ENCODE assay signal across 16 cellular contexts in genomic region chr2:1738646-1739302, GRCh38. TPM values are rescaled to one million over a fixed set of nuclear protein-coding genes. Genes with fewer than 3 reads are reported as not detected.
A peak's percentile ranks its signal among the peaks of the same experiment; 100 is the strongest.
DNase-seq lines count a peak whose midpoint lies in the region; ATAC-seq and TF ChIP-seq lines count a peak whose summit lies in the region.
"Had no signal": no experiment of that assay in that cellular context is flagged by ENCODE, and none has a peak within 500 bp of the region (broad histone marks: within the 10 kb centered on the region; RNA-seq: fewer than 3 reads in every experiment).

No MANE protein-coding gene starts in this region.

- ATAC-seq in left ventricle myocardium superior: no peak
- ATAC-seq: body of pancreas had no signal

- no peak overlapping the region for H3K4me3 ChIP-seq in fibroblast of lung (replicated peaks in 1 of 4; ENCODE audit: control extremely low read depth in 1 of 4, insufficient read depth in 1 of 4, low read depth in 3 of 4, low read length in 4 of 4)
- H3K4me3 ChIP-seq: body of pancreas had no signal

- no peak overlapping the region for H2AFZ ChIP-seq in fibroblast of lung (ENCODE audit: low read length)

- no peaks in the 10 kb centered on the region for H3K27me3 ChIP-seq in fibroblast of lung (ENCODE audit: control insufficient read depth, insufficient read depth, low read length)
- H3K27me3 ChIP-seq: body of pancreas had no signal

- peaks cover 9% of the 10 kb centered on the region for H3K36me3 Mint-ChIP-seq in osteocyte (ENCODE audit: unreplicated experiment)

- H3K27me3 Mint-ChIP-seq in osteocyte (ENCODE audit: unreplicated experiment): no peaks in the 10 kb centered on the region

- H3K9me3 ChIP-seq in fibroblast of lung (ENCODE audit: control insufficient read depth, insufficient read depth, low read depth, low read length): no peaks in the 10 kb centered on the region
- H3K9me3 ChIP-seq: body of pancreas had no signal

- no peak overlapping the region for H3K9ac ChIP-seq in fibroblast of lung (ENCODE audit: insufficient read depth, low read length)

- H3K4me3 Mint-ChIP-seq in osteocyte (ENCODE audit: unreplicated experiment): no peak overlapping the region
- H3K4me3 Mint-ChIP-seq: activated CD4-positive, alpha-beta T cell treated with anti-CD3 and anti-CD28 coated beads, Interleukin-2, amount 10 ng/mL, durations not matched to agents 7 days and 5 days had no signal

- peaks cover 80% of the 10 kb centered on the region for H3K79me2 ChIP-seq in fibroblast of lung (ENCODE audit: control insufficient read depth, insufficient read depth, low read length)

- DNase-seq in cardiac septum (ENCODE audit: low spot score) (peak; percentile 49), left ventricle myocardium superior (no peak), fibroblast of lung (ENCODE audit: low read depth in 2 of 2) (peak; percentile 64 to 76), osteocyte (ENCODE audit: extremely low spot score, unreplicated experiment) (no peak), ureter (ENCODE audit: low spot score) (peak; percentile 34), anterior cingulate cortex (lab: John Stamatoyannopoulos, UW) (no peak), kidney glomerular epithelial cell (lab: John Stamatoyannopoulos, UW) (no peak)
- DNase-seq in activated CD4-positive, CD25-positive, alpha-beta regulatory T cell (lab: John Stamatoyannopoulos, UW): no peak
- DNase-seq: activated CD4-positive, alpha-beta T cell treated with anti-CD3 and anti-CD28 coated beads, Interleukin-2, amount 10 ng/mL, durations not matched to agents 7 days and 5 days; body of pancreas; effector CD4-positive, alpha-beta T cell; GDM1; islet precursor cell; NCI-H1930; NCI-H526 treated with DMSO at 0.1 percent for 48 hours; stimulated activated CD4-positive, alpha-beta T cell treated with anti-CD3 and anti-CD28 coated beads, Interleukin-2, amount 100 ng/mL, for 48 hours had no signal

- H3K36me3 ChIP-seq in fibroblast of lung (ENCODE audit: control insufficient read depth, insufficient read depth, low read length): peaks cover 2% of the 10 kb centered on the region

- intact Hi-C loops in cardiac septum (cut with DNase I): no loop called here
- intact Hi-C loops in left ventricle myocardium superior (cut with micrococcal nuclease): no loop called here

- peak overlapping the region; percentile 79 for H3K27ac ChIP-seq in fibroblast of lung (ENCODE audit: insufficient read depth, low read length)
- H3K27ac ChIP-seq: body of pancreas had no signal

- H3K4me2 ChIP-seq in fibroblast of lung (ENCODE audit: extremely low read depth, insufficient read depth, low read length): no peak overlapping the region

- H3K4me1 ChIP-seq in fibroblast of lung (ENCODE audit: control insufficient read depth, extremely low read depth, insufficient read depth, low read length): peaks cover 33% of the 10 kb centered on the region

- TF ChIP-seq CTCF in fibroblast of lung (conservative IDR thresholded peaks at IDR 0.05 in 1 of 2, IDR thresholded peaks at IDR 0.05 in 1 of 2; ENCODE audit: low read depth in 1 of 2, low read length in 2 of 2): no peak
- TF ChIP-seq CTCF in osteocyte (IDR thresholded peaks at IDR 0.05): no peak

- peak overlapping the region; percentile 47 for H3K27ac Mint-ChIP-seq in osteocyte (ENCODE audit: unreplicated experiment)
- H3K27ac Mint-ChIP-seq: activated CD4-positive, alpha-beta T cell treated with anti-CD3 and anti-CD28 coated beads, Interleukin-2, amount 10 ng/mL, durations not matched to agents 7 days and 5 days had no signal

- peaks cover 70% of the 10 kb centered on the region for H3K4me1 Mint-ChIP-seq in osteocyte (ENCODE audit: unreplicated experiment)

- H4K20me1 ChIP-seq in fibroblast of lung (ENCODE audit: control insufficient read depth, extremely low read depth, insufficient read depth, low read length): no peaks in the 10 kb centered on the region

- H3K9me3 Mint-ChIP-seq in osteocyte (ENCODE audit: unreplicated experiment): peaks cover 4% of the 10 kb centered on the region
- H3K9me3 Mint-ChIP-seq: activated CD4-positive, alpha-beta T cell treated with anti-CD3 and anti-CD28 coated beads, Interleukin-2, amount 10 ng/mL, durations not matched to agents 7 days and 5 days had no signal

RNA-seq across cellular contexts. Expression of gene PXDN, which starts 5.5 kb away (rescaled TPM):
- 27.5 TPM for total RNA-seq in cardiac septum
- total RNA-seq in left ventricle myocardium superior: 18.5 TPM
- 111 and 153 TPM in 2 replicates for total RNA-seq in fibroblast of lung
- polyA plus RNA-seq in fibroblast of lung: 160 and 298 TPM in 2 replicates
- 135 and 343 TPM in 2 replicates for polyA plus RNA-seq in fibroblast of lung (2012)
- 231 and 511 TPM in 2 replicates for polyA minus RNA-seq in fibroblast of lung (ENCODE audit: low replicate concordance)
- 459 and 488 TPM in 2 replicates for total RNA-seq in osteocyte
- total RNA-seq in ureter: 20.2 TPM

Comparison
In these comparisons a context has a peak if more than half of its experiments do, and no peak if none do; other contexts are left out.
1. DNase-seq: peak in cardiac septum (single experiment), fibroblast of lung (2 of 2) and ureter (single experiment); none in left ventricle myocardium superior (single experiment), osteocyte (single experiment), activated CD4-positive, CD25-positive, alpha-beta regulatory T cell (0 of 4), anterior cingulate cortex (0 of 58) and kidney glomerular epithelial cell (single experiment).